Comparison of ENCODE assay signal across 17 cellular contexts in genomic region chr2:178163395-178163794, GRCh38. TPM values are rescaled to one million over a fixed set of nuclear protein-coding genes. Genes with fewer than 3 reads are reported as not detected.
DNase-seq lines count a peak whose midpoint lies in the region; ATAC-seq and TF ChIP-seq lines count a peak whose summit lies in the region.
"Had no signal": no experiment of that assay in that cellular context is flagged by ENCODE, and none has a peak within 500 bp of the region (broad histone marks: within the 10 kb centered on the region; RNA-seq: fewer than 3 reads in every experiment).

No MANE protein-coding gene starts in this region.

- H3K36me3 Mint-ChIP-seq in nephron progenitor cell (ENCODE audit: low read depth) (no peaks in the 10 kb centered on the region), Caco-2 (ENCODE audit: insufficient read depth, unreplicated experiment) (no peaks in the 10 kb centered on the region)

- POLR2A ChIA-PET in OCI-LY7 (lab: Charles Lee) (no interaction called here), Caco-2 (lab: Charles Lee) (no interaction called here)

- no peaks in the 10 kb centered on the region for H3K4me1 ChIP-seq in adipocyte (ENCODE audit: control insufficient read depth, insufficient read depth, low read length)
- H3K4me1 ChIP-seq in OCI-LY7 (ENCODE audit: insufficient read depth, low read length, poor library complexity, severe bottlenecking) = no peaks in the 10 kb centered on the region
- H3K4me1 ChIP-seq in Caco-2 = no peaks in the 10 kb centered on the region
- H3K4me1 ChIP-seq: prostate gland had no signal

- no peaks in the 10 kb centered on the region for H3K9me2 ChIP-seq in OCI-LY7 (ENCODE audit: insufficient read depth, low read length)

- H3K36me3 ChIP-seq in adipocyte (ENCODE audit: control insufficient read depth, insufficient read depth, low read length, severe bottlenecking) (no peaks in the 10 kb centered on the region), OCI-LY7 (ENCODE audit: insufficient read depth, low read length) (no peaks in the 10 kb centered on the region), Caco-2 (ENCODE audit: control insufficient read depth, insufficient read depth, low read length) (no peaks in the 10 kb centered on the region)
- H3K36me3 ChIP-seq: heart right ventricle, prostate gland had no signal

- H3K9me3 Mint-ChIP-seq in nephron progenitor cell = no peaks in the 10 kb centered on the region
- H3K9me3 Mint-ChIP-seq in Caco-2 (ENCODE audit: unreplicated experiment) = no peaks in the 10 kb centered on the region

- DNase-seq in Daoy (ENCODE audit: low read depth) (peak; percentile 24), adipocyte (ENCODE audit: low read depth) (no peak), nephron progenitor cell (no peak), glomerular visceral epithelial cell (ENCODE audit: extremely low spot score) (no peak), OCI-LY7 (ENCODE audit: low spot score) (no peak), Caco-2 (no peak)
- DNase-seq: activated CD4-positive, alpha-beta T cell treated with anti-CD3 and anti-CD28 coated beads for 48 hours; heart right ventricle; Kasumi-1; left cardiac atrium; NCI-H1694 treated with DMSO at 0.1 percent for 48 hours; NCI-H526 treated with DMSO at 0.1 percent for 48 hours; T-helper 2 cell had no signal

- TF ChIP-seq CTCF in nephron progenitor cell (IDR thresholded peaks at IDR 0.05) (no peak), OCI-LY7 (conservative IDR thresholded peaks at IDR 0.05; ENCODE audit: low read length) (no peak), Caco-2 (IDR thresholded peaks at IDR 0.05; ENCODE audit: insufficient read depth in 1 of 2, low read depth in 1 of 2, low read length in 1 of 2, severe bottlenecking in 1 of 2, unreplicated experiment in 1 of 2) (no peak)

- H3K9ac ChIP-seq in adipocyte (ENCODE audit: low read length) = no peak overlapping the region

- intact Hi-C loops in OCI-LY7 (cut with micrococcal nuclease; ENCODE audit: unreplicated experiment) = no loop called here
- intact Hi-C loops in Caco-2 (cut with micrococcal nuclease; ENCODE audit: unreplicated experiment) = no loop called here

- H3K4me3 Mint-ChIP-seq in nephron progenitor cell (no peak overlapping the region), Caco-2 (ENCODE audit: unreplicated experiment) (no peak overlapping the region)
- H3K4me3 Mint-ChIP-seq: B cell had no signal

- H3K27me3 Mint-ChIP-seq in nephron progenitor cell (ENCODE audit: low read depth, poor library complexity) (no peaks in the 10 kb centered on the region), Caco-2 (ENCODE audit: insufficient read depth, unreplicated experiment) (peaks cover 5% of the 10 kb centered on the region)

- CTCF ChIA-PET in OCI-LY7 (lab: Charles Lee; ENCODE audit: unreplicated experiment) (no interaction called here), Caco-2 (lab: Charles Lee) (no interaction called here)

- H2AFZ ChIP-seq in OCI-LY7 (ENCODE audit: low read length) = no peak overlapping the region

- H3K9me3 ChIP-seq in adipocyte (ENCODE audit: control insufficient read depth, low read length) = no peaks in the 10 kb centered on the region
- H3K9me3 ChIP-seq in OCI-LY7 (ENCODE audit: low read length) = no peaks in the 10 kb centered on the region
- no peaks in the 10 kb centered on the region for H3K9me3 ChIP-seq in Caco-2
- H3K9me3 ChIP-seq: heart right ventricle, prostate gland had no signal

- no peaks in the 10 kb centered on the region for H3K4me1 Mint-ChIP-seq in nephron progenitor cell
- no peaks in the 10 kb centered on the region for H3K4me1 Mint-ChIP-seq in Caco-2 (ENCODE audit: low read depth, unreplicated experiment)

- no peaks in the 10 kb centered on the region for H3K27me3 ChIP-seq in adipocyte (replicated peaks; ENCODE audit: control insufficient read depth, insufficient read depth, low read length)
- no peaks in the 10 kb centered on the region for H3K27me3 ChIP-seq in Caco-2 (replicated peaks; ENCODE audit: control insufficient read depth, insufficient read depth, low read length)
- H3K27me3 ChIP-seq: heart right ventricle had no signal

- H3K79me2 ChIP-seq in OCI-LY7 (ENCODE audit: insufficient read depth, low read depth, low read length) = no peaks in the 10 kb centered on the region

- H3K27ac ChIP-seq in OCI-LY7 (ENCODE audit: low read depth, low read length, poor library complexity, severe bottlenecking) = no peak overlapping the region
- H3K27ac ChIP-seq: prostate gland had no signal

- H3K4me2 ChIP-seq in OCI-LY7 (ENCODE audit: low read length) = no peak overlapping the region

- ATAC-seq in HG02610 (IDR thresholded peaks at IDR 0.05; ENCODE audit: unreplicated experiment) (peak; percentile 68), HG03354 (IDR thresholded peaks at IDR 0.05; ENCODE audit: poor library complexity, severe bottlenecking, unreplicated experiment) (no peak)
- ATAC-seq: heart right ventricle had no signal

- H4K20me1 ChIP-seq in OCI-LY7 (ENCODE audit: insufficient read depth, low read length) = no peaks in the 10 kb centered on the region

- H3K27ac Mint-ChIP-seq in nephron progenitor cell (peak overlapping the region; percentile 66), Caco-2 (ENCODE audit: unreplicated experiment) (no peak overlapping the region)
- H3K27ac Mint-ChIP-seq: B cell had no signal

- H3K4me3 ChIP-seq in adipocyte (ENCODE audit: low read length) (peak overlapping the region; percentile 47), OCI-LY7 (ENCODE audit: low read depth, low read length, poor library complexity, severe bottlenecking) (no peak overlapping the region), Caco-2 (ENCODE audit: low read depth, low read length) (no peak overlapping the region)
- H3K4me3 ChIP-seq: heart right ventricle, prostate gland had no signal

- BruUV-seq in OCI-LY7 (replicated peaks; lab: Mats Ljungman, UMichigan) (no TSS peak), Caco-2 (replicated peaks; lab: Mats Ljungman, UMichigan) (no TSS peak)

RNA-seq across cellular contexts. Expression of gene OSBPL6, which starts 30.9 kb away (rescaled TPM):
- total RNA-seq in Daoy (2014; rRNA removed; shearing (Covaris generic)) = 3.8 and 4.5 TPM in 2 replicates
- total RNA-seq in OCI-LY7 (2014; rRNA removed; shearing (Covaris generic)) = not detected in 2 replicates
- total RNA-seq in OCI-LY7 (2022) (not detected in 2 replicates), Caco-2 (2022) (1.0 and 1.5 TPM in 2 replicates)
- total RNA-seq: B cell had no signal

RNA-seq across cellular contexts. Expression of gene RBM45, which starts 51.2 kb away (rescaled TPM):
- total RNA-seq in Daoy (2014; rRNA removed; shearing (Covaris generic)) = 19.0 and 19.5 TPM in 2 replicates
- total RNA-seq in OCI-LY7 (2014; rRNA removed; shearing (Covaris generic)) = 13.2 and 13.9 TPM in 2 replicates
- 18.1 and 22.5 TPM in 2 replicates for total RNA-seq in OCI-LY7 (2022)
- 13.4 and 13.6 TPM in 2 replicates for total RNA-seq in Caco-2 (2022)
